Comparison of ENCODE assay signal across 28 cellular contexts in genomic region chr17:66976379-66976663, GRCh38. TPM values are rescaled to one million over a fixed set of nuclear protein-coding genes. Genes with fewer than 3 reads are reported as not detected.
"Had no signal": no experiment of that assay in that cellular context is flagged by ENCODE, and none has a peak within 500 bp of the region (broad histone marks: within the 10 kb centered on the region; RNA-seq: fewer than 3 reads in every experiment).

No MANE protein-coding gene starts in this region.

- DNase-seq: activated B cell treated with CpG ODN at 0.5 μM for 24 hours; activated CD4-positive, alpha-beta memory T cell treated with anti-CD3 and anti-CD28 coated beads, Interleukin-2, amount 10 ng/mL, durations not matched to agents 7 days and 5 days; activated CD4-positive, alpha-beta T cell treated with anti-CD3 and anti-CD28 coated beads for 4 hours; activated CD4-positive, alpha-beta T cell treated with anti-CD3 and anti-CD28 coated beads, Interleukin-2, amount 10 ng/mL, durations not matched to agents 24 days and 14 days; activated CD4-positive, alpha-beta T cell treated with anti-CD3 and anti-CD28 coated beads, Interleukin-2, amount 50 U/mL, for 48 hours; activated CD4-positive, CD25-positive, alpha-beta regulatory T cell treated with anti-CD3 and anti-CD28 coated beads, Interleukin-2, amount 50 U/mL, for 72 hours; activated CD8-positive, alpha-beta memory T cell treated with anti-CD3 and anti-CD28 coated beads for 24 hours; activated CD8-positive, alpha-beta memory T cell treated with anti-CD3 and anti-CD28 coated beads, Interleukin-2, amount 10 ng/mL, durations not matched to agents 7 days and 5 days; activated CD8-positive, alpha-beta memory T cell treated with anti-CD3 and anti-CD28 coated beads, Interleukin-2, amount 50 U/mL, for 48 hours; activated CD8-positive, alpha-beta T cell treated with anti-CD3 and anti-CD28 coated beads, Interleukin-2, amount 10 ng/mL, durations not matched to agents 7 days and 5 days; activated effector memory CD4-positive, alpha-beta T cell treated with Interleukin-2 at 50 U/mL for 16 hours; activated gamma-delta T cell; activated naive CD4-positive, alpha-beta T cell treated with anti-CD3 and anti-CD28 coated beads, Interleukin-2, amount 10 ng/mL, durations not matched to agents 7 days and 5 days; activated naive CD4-positive, alpha-beta T cell treated with Interleukin-2 at 50 U/mL for 16 hours; activated naive CD8-positive, alpha-beta T cell treated with anti-CD3 and anti-CD28 coated beads, Interleukin-2, amount 10 ng/mL, durations not matched to agents 7 days and 5 days; activated naive CD8-positive, alpha-beta T cell treated with anti-CD3 and anti-CD28 coated beads, Interleukin-2, amount 50 U/mL, for 24 hours; activated T-cell treated with anti-CD3 and anti-CD28 coated beads, Interleukin-2, amount 50 U/mL, for 24 hours; activated T-cell treated with anti-CD3 and anti-CD28 coated beads, Interleukin-2, amount 50 U/mL, for 48 hours; T-cell; T-helper 17 cell; T1000 had no signal

- H3K27me3 ChIP-seq: ascending aorta, cardiac muscle cell had no signal

- H3K4me3 ChIP-seq: ascending aorta, cardiac muscle cell had no signal

- FAIRE-seq: bronchial epithelial cell had no signal

- H3K4me1 ChIP-seq: ascending aorta had no signal

- H3K9me3 ChIP-seq: ascending aorta had no signal

- H3K36me3 ChIP-seq: ascending aorta, cardiac muscle cell, WERI-Rb-1 had no signal

- H3K27ac ChIP-seq: ascending aorta, cardiac muscle cell, WERI-Rb-1 had no signal

- ATAC-seq: activated CD8-positive, alpha-beta memory T cell treated with anti-CD3 and anti-CD28 coated beads, Interleukin-2, amount 10 ng/mL, durations not matched to agents 7 days and 5 days; activated CD8-positive, alpha-beta T cell treated with anti-CD3 and anti-CD28 coated beads, Interleukin-2, amount 10 ng/mL, durations not matched to agents 7 days and 5 days; activated naive CD8-positive, alpha-beta T cell treated with anti-CD3 and anti-CD28 coated beads, Interleukin-2, amount 50 U/mL, for 24 hours; T-cell; T-helper 17 cell had no signal

RNA-seq across cellular contexts. Expression of gene CACNG4, which starts 11.8 kb away (rescaled TPM):
- total RNA-seq: activated B cell treated with CpG ODN at 0.5 μM for 24 hours; activated CD4-positive, alpha-beta memory T cell treated with anti-CD3 and anti-CD28 coated beads, Interleukin-2, amount 10 ng/mL, durations not matched to agents 7 days and 5 days; activated CD4-positive, alpha-beta T cell treated with anti-CD3 and anti-CD28 coated beads, Interleukin-2, amount 10 ng/mL, durations not matched to agents 24 days and 14 days; activated CD8-positive, alpha-beta memory T cell treated with anti-CD3 and anti-CD28 coated beads, Interleukin-2, amount 10 ng/mL, durations not matched to agents 7 days and 5 days; activated CD8-positive, alpha-beta T cell treated with anti-CD3 and anti-CD28 coated beads, Interleukin-2, amount 10 ng/mL, durations not matched to agents 7 days and 5 days; activated naive CD8-positive, alpha-beta T cell treated with anti-CD3 and anti-CD28 coated beads, Interleukin-2, amount 10 ng/mL, durations not matched to agents 7 days and 5 days; activated T-helper 2 cell treated with anti-CD3 and anti-CD28 coated beads, Interferon-gamma antibody, Interleukin-2, Interleukin-4, amounts not matched to agents 10 μg/mL and 5 μg/mL and 100 μg/mL, durations not matched to agents 14 hours and 24 hours and 36 hours; ascending aorta; bronchial epithelial cell; T-helper 1 cell treated with Interleukin-12 subunit alpha and Interleukin-12 subunit beta and Interleukin-4 antibody, amounts not matched to agents 30 ng/mL and 1 ng/mL, for 36 hours; T-helper 17 cell; T-helper 2 cell treated with Interferon-gamma antibody and Interleukin-4, amounts not matched to agents 100 ng/mL and 5 ng/mL, for 36 hours had no signal
